In genomic region chr1:150979723-150980056, GRCh38 we compare ENCODE assay signal across 9 cellular contexts. TPM values are rescaled to one million over a fixed set of nuclear protein-coding genes. Genes with fewer than 3 reads are reported as not detected.
A peak's percentile ranks its signal among the peaks of the same experiment; 100 is the strongest.
DNase-seq lines count a peak whose midpoint lies in the region; ATAC-seq and TF ChIP-seq lines count a peak whose summit lies in the region.
"Had no signal": no experiment of that assay in that cellular context is flagged by ENCODE, and none has a peak within 500 bp of the region (broad histone marks: within the 10 kb centered on the region; RNA-seq: fewer than 3 reads in every experiment).

No MANE protein-coding gene starts in this region.

- H3K4me1 Mint-ChIP-seq in CD4-positive, CD25-positive, alpha-beta regulatory T cell = peaks cover 17 to 44% (median 27%) of the 10 kb centered on the region in 4 donors
- H3K4me1 Mint-ChIP-seq in natural killer cell (peaks cover 18% of the 10 kb centered on the region in 2 donors), neural progenitor cell (peaks cover 30% of the 10 kb centered on the region)

- H3K4me1 ChIP-seq in CD4-positive, CD25-positive, alpha-beta regulatory T cell (ENCODE audit: control insufficient read depth, insufficient read depth, low read length, poor library complexity, severe bottlenecking) = peaks cover 35% of the 10 kb centered on the region
- H3K4me1 ChIP-seq in HEK293 (ENCODE audit: control insufficient read depth, insufficient read depth, low read length) (peaks cover 7% of the 10 kb centered on the region; the same call in 1 of the 2 replicates), ascending aorta (peaks cover 11 to 34% of the 10 kb centered on the region in 2 donors), neural progenitor cell (peaks cover 29% of the 10 kb centered on the region)

- H3K79me2 ChIP-seq in neural progenitor cell (ENCODE audit: low read depth) = peaks cover 11% of the 10 kb centered on the region

- H3K27me3 ChIP-seq in CD4-positive, CD25-positive, alpha-beta regulatory T cell (ENCODE audit: control insufficient read depth, insufficient read depth, low read length) = no peaks in the 10 kb centered on the region
- H3K27me3 ChIP-seq in ascending aorta (no peaks in the 10 kb centered on the region), neural progenitor cell (peaks cover 11% of the 10 kb centered on the region)
- H3K27me3 ChIP-seq: right atrium auricular region had no signal

- peak overlapping the region; percentile 47 to 63 (median 62) for H3K27ac Mint-ChIP-seq in CD4-positive, CD25-positive, alpha-beta regulatory T cell
- H3K27ac Mint-ChIP-seq in natural killer cell = peak overlapping the region in 1 of 2 donors; percentile 52
- no peak overlapping the region for H3K27ac Mint-ChIP-seq in neural progenitor cell

- no peak overlapping the region for H3K27ac ChIP-seq in CD4-positive, CD25-positive, alpha-beta regulatory T cell (ENCODE audit: insufficient read depth, low read length, poor library complexity, severe bottlenecking)
- H3K27ac ChIP-seq in HEK293 (ENCODE audit: extremely low read depth, low read depth, low read length) (no peak overlapping the region), ascending aorta (peak overlapping the region; percentile 95 to 99), neural progenitor cell (no peak overlapping the region)

- no peak overlapping the region for H3K4me2 ChIP-seq in neural progenitor cell

- intact Hi-C loops in ascending aorta (cut with DNase I) (loop anchor here (2.0 to 10.0 kb wide), 3 partner anchors 17 to 425 kb away; partner anchors contain the start of gene GOLPH3L), natural killer cell (cut with micrococcal nuclease) (loop anchor here (2.0 to 5.0 kb wide), 2 partner anchors 17 to 178 kb away; partner anchors contain the start of gene TNFAIP8L2)

- TF ChIP-seq CTCF in HEK293 (tag by site-specific recombination; IDR thresholded peaks at IDR 0.05) (no peak), ascending aorta (IDR thresholded peaks at IDR 0.05) (no peak), natural killer cell (IDR thresholded peaks at IDR 0.05) (peak; percentile 57), neural progenitor cell (IDR thresholded peaks at IDR 0.05) (no peak)

- H2AFZ ChIP-seq in neural progenitor cell (replicated peaks) = no peak overlapping the region

- DNase-seq in CD4-positive, CD25-positive, alpha-beta regulatory T cell = no peak
- DNase-seq in ascending aorta (ENCODE audit: low spot score in 2 of 2) = no peak
- no peak for DNase-seq in natural killer cell
- DNase-seq in neural progenitor cell (ENCODE audit: low spot score) = no peak
- no peak for DNase-seq in left lobe of liver (ENCODE audit: low spot score)
- no peak for DNase-seq in AG20443 (ENCODE audit: low spot score)
- DNase-seq in erythroblast (lab: John Stamatoyannopoulos, UW) = no peak

- POLR2A ChIA-PET in HEK293 (lab: Yijun Ruan, JAX) = no interaction called here

- no peaks in the 10 kb centered on the region for H3K9me3 ChIP-seq in CD4-positive, CD25-positive, alpha-beta regulatory T cell (ENCODE audit: control insufficient read depth in 2 of 2, low read length in 2 of 2)
- H3K9me3 ChIP-seq in HEK293 (ENCODE audit: control insufficient read depth, insufficient read depth, low read depth, low read length) (no peaks in the 10 kb centered on the region), ascending aorta (no peaks in the 10 kb centered on the region), neural progenitor cell (ENCODE audit: low read depth) (no peaks in the 10 kb centered on the region)
- H3K9me3 ChIP-seq: right atrium auricular region had no signal

- CTCF ChIA-PET in HEK293 (lab: Yijun Ruan, JAX) = interaction anchor here (0.6 to 7.2 kb wide), 18 partner anchors 9 to 447 kb away, joined by 3 to 65 read pairs (median 4); partner anchors contain the start of gene MINDY1

- peak overlapping the region in 2 of 4 donors; percentile 49 to 62 for H3K4me3 Mint-ChIP-seq in CD4-positive, CD25-positive, alpha-beta regulatory T cell
- H3K4me3 Mint-ChIP-seq in natural killer cell = no peak overlapping the region
- no peak overlapping the region for H3K4me3 Mint-ChIP-seq in neural progenitor cell

- TF ChIP-seq POLR2A in erythroblast (IDR thresholded peaks at IDR 0.05; ENCODE audit: low read length) = no peak

- no peak overlapping the region for H3K9ac ChIP-seq in neural progenitor cell

- peaks cover 11% of the 10 kb centered on the region for H3K27me3 Mint-ChIP-seq in CD4-positive, CD25-positive, alpha-beta regulatory T cell
- H3K27me3 Mint-ChIP-seq in natural killer cell (ENCODE audit: low read depth in 2 of 2) (no peaks in the 10 kb centered on the region), neural progenitor cell (ENCODE audit: insufficient read depth, low read depth) (peaks cover 5% of the 10 kb centered on the region)

- no peaks in the 10 kb centered on the region for H3K36me3 ChIP-seq in CD4-positive, CD25-positive, alpha-beta regulatory T cell (ENCODE audit: control insufficient read depth, insufficient read depth, low read length)
- no peaks in the 10 kb centered on the region for H3K36me3 ChIP-seq in HEK293 (ENCODE audit: control insufficient read depth in 2 of 2, insufficient read depth in 1 of 2, low read length in 2 of 2)
- H3K36me3 ChIP-seq in ascending aorta = no peaks in the 10 kb centered on the region
- H3K36me3 ChIP-seq in neural progenitor cell = no peaks in the 10 kb centered on the region
- H3K36me3 ChIP-seq: right atrium auricular region had no signal

- no peak for ATAC-seq in CD4-positive, CD25-positive, alpha-beta regulatory T cell (ENCODE audit: low read depth in 2 of 2)
- ATAC-seq in natural killer cell (peak in 1 of 3 donors; percentile 5), left lobe of liver (no peak)

- H3F3A ChIP-seq in neural progenitor cell (ENCODE audit: low read depth) = peaks cover 38% of the 10 kb centered on the region

- H3K4me3 ChIP-seq in CD4-positive, CD25-positive, alpha-beta regulatory T cell (ENCODE audit: low read depth, low read length) = peak overlapping the region; percentile 35
- H3K4me3 ChIP-seq in HEK293 (ENCODE audit: low read depth, low read length) (no peak overlapping the region), ascending aorta (no peak overlapping the region), neural progenitor cell (no peak overlapping the region)

- H3K9me3 Mint-ChIP-seq in CD4-positive, CD25-positive, alpha-beta regulatory T cell = no peaks in the 10 kb centered on the region
- H3K9me3 Mint-ChIP-seq in natural killer cell (no peaks in the 10 kb centered on the region), neural progenitor cell (no peaks in the 10 kb centered on the region)

- no peaks in the 10 kb centered on the region for H4K20me1 ChIP-seq in neural progenitor cell (ENCODE audit: low read depth)

- no peaks in the 10 kb centered on the region for H3K36me3 Mint-ChIP-seq in CD4-positive, CD25-positive, alpha-beta regulatory T cell
- H3K36me3 Mint-ChIP-seq in natural killer cell = no peaks in the 10 kb centered on the region
- no peaks in the 10 kb centered on the region for H3K36me3 Mint-ChIP-seq in neural progenitor cell

TF ChIP-seq in HEK293, 187 proteins besides CTCF, POLR2A, EP300 and RAD21 (continues in another document):
- TF ChIP-seq ZXDB (tag by site-specific recombination; IDR thresholded peaks at IDR 0.05) (no peak), ZNF394 (tag by site-specific recombination; IDR thresholded peaks at IDR 0.05; ENCODE audit: borderline replicate concordance) (no peak), ZNF664 (tag by site-specific recombination; IDR thresholded peaks at IDR 0.05) (0 out of 2 replicates have a peak, but pooled peaks have one; percentile 14)

RNA-seq across cellular contexts. Expression of gene ANXA9, which starts 2.4 kb away (rescaled TPM):
- total RNA-seq in CD4-positive, CD25-positive, alpha-beta regulatory T cell = not detected
- not detected for polyA plus RNA-seq in CD4-positive, CD25-positive, alpha-beta regulatory T cell
- total RNA-seq in ascending aorta (not detected), natural killer cell (under 1 TPM in 1 of 3 donors, not detected in 2; 0.25 TPM), neural progenitor cell (ENCODE audit: low replicate concordance) (0.77 TPM in 1 of 2 replicates, not detected in the other), left lobe of liver (9.3 TPM)

RNA-seq across cellular contexts. Expression of gene CERS2, which starts 5.1 kb away (rescaled TPM):
- 99.1 TPM for total RNA-seq in CD4-positive, CD25-positive, alpha-beta regulatory T cell
- polyA plus RNA-seq in CD4-positive, CD25-positive, alpha-beta regulatory T cell = 100 to 1,000 TPM; 179 to 201 (median 189) TPM
- 114 TPM for total RNA-seq in ascending aorta
- 100 to 1,000 TPM; 122 to 129 (median 127) TPM for total RNA-seq in natural killer cell
- total RNA-seq in neural progenitor cell (ENCODE audit: low replicate concordance) = 104 and 122 TPM in 2 replicates
- total RNA-seq in left lobe of liver = 425 TPM

RNA-seq across cellular contexts. Expression of gene MINDY1, which starts 27.0 kb away (rescaled TPM):
- 12.9 TPM for total RNA-seq in CD4-positive, CD25-positive, alpha-beta regulatory T cell
- 1 to 10 TPM; 3.0 to 8.9 (median 5.1) TPM for polyA plus RNA-seq in CD4-positive, CD25-positive, alpha-beta regulatory T cell
- total RNA-seq in ascending aorta = 9.7 TPM
- 10 to 100 TPM; 14.0 to 15.6 (median 15.2) TPM for total RNA-seq in natural killer cell
- 8.5 and 15.8 TPM in 2 replicates for total RNA-seq in neural progenitor cell (ENCODE audit: low replicate concordance)
- total RNA-seq in left lobe of liver = 23.3 TPM

RNA-seq across cellular contexts. Expression of gene PRUNE1, which starts 28.6 kb away (rescaled TPM):
- 18.0 TPM for total RNA-seq in CD4-positive, CD25-positive, alpha-beta regulatory T cell
- 10 to 100 TPM; 46.5 to 56.3 (median 52.3) TPM for polyA plus RNA-seq in CD4-positive, CD25-positive, alpha-beta regulatory T cell
- total RNA-seq in ascending aorta (36.5 TPM), natural killer cell (10 to 100 TPM; 11.4 to 14.1 (median 13.5) TPM), neural progenitor cell (ENCODE audit: low replicate concordance) (27.0 and 33.0 TPM in 2 replicates), left lobe of liver (12.2 TPM)

RNA-seq across cellular contexts. Expression of gene SETDB1, which starts 53.5 kb away (rescaled TPM):
- total RNA-seq in CD4-positive, CD25-positive, alpha-beta regulatory T cell = 48.7 TPM
- polyA plus RNA-seq in CD4-positive, CD25-positive, alpha-beta regulatory T cell = 10 to 100 TPM in 3 of 4 donors, 1 to 10 TPM in 1; 9.4 to 13.6 (median 12.3) TPM
- 21.3 TPM for total RNA-seq in ascending aorta
- 10 to 100 TPM; 64.6 to 74.3 (median 70.5) TPM for total RNA-seq in natural killer cell
- 63.4 and 79.5 TPM in 2 replicates for total RNA-seq in neural progenitor cell (ENCODE audit: low replicate concordance)
- total RNA-seq in left lobe of liver = 14.0 TPM

Comparison
In these comparisons a context has a peak if more than half of its experiments do, and no peak if none do; other contexts are left out.
1. H3K27ac ChIP-seq: peak in ascending aorta (2 of 2); none in CD4-positive, CD25-positive, alpha-beta regulatory T cell (single experiment), HEK293 (single experiment) and neural progenitor cell (single experiment).